8 cellular contexts compared by ENCODE assay signal in genomic region chr12:75481774-75482173, GRCh38. TPM values are rescaled to one million over a fixed set of nuclear protein-coding genes. Genes with fewer than 3 reads are reported as not detected.
DNase-seq lines count a peak whose midpoint lies in the region; ATAC-seq and TF ChIP-seq lines count a peak whose summit lies in the region.

No MANE protein-coding gene starts in this region.

- H3K4me1 Mint-ChIP-seq in HFFc6 (ENCODE audit: low read depth): peaks cover 76% of the 10 kb centered on the region

- peak overlapping the region; percentile 93 for H3K4me3 Mint-ChIP-seq in HFFc6

- peaks cover 4% of the 10 kb centered on the region for H3K4me1 ChIP-seq in mesodermal cell (ENCODE audit: control insufficient read depth, insufficient read depth, low read length, poor library complexity, severe bottlenecking)

- POLR2A ChIA-PET in AG04450 (lab: Yijun Ruan, JAX): interaction anchor here (1.8 kb wide), 1 partner anchor 91 kb away, joined by 14 read pairs; the partner anchor contains the start of gene GLIPR1L2

- peak overlapping the region; percentile 95 for H3K27ac Mint-ChIP-seq in HFFc6

- intact Hi-C loops in posterior vena cava (cut with DNase I): loop anchor here in 1 of 2 donors (10.0 kb wide), 2 partner anchors 87 to 147 kb away; partner anchors contain the start of genes CAPS2, GLIPR1L1 and GLIPR1L2

- ATAC-seq in GM18867 (IDR thresholded peaks at IDR 0.05; ENCODE audit: unreplicated experiment) (no peak), GM21423 (IDR thresholded peaks at IDR 0.05; ENCODE audit: unreplicated experiment) (no peak)

- TF ChIP-seq CTCF in AG04450 (IDR thresholded peaks at IDR 0.05; ENCODE audit: low read depth, low read length) (no peak), HFFc6 (IDR thresholded peaks at IDR 0.05) (no peak)

- no peak for DNase-seq in AG04450 (ENCODE audit: low read depth, low spot score)
- no peak for DNase-seq in HFFc6
- no peak for DNase-seq in DMS153 treated with DMSO at 0.1 percent for 48 hours (lab: John Stamatoyannopoulos, UW; ENCODE audit: unreplicated experiment)
- DNase-seq in posterior vena cava (ENCODE audit: low spot score): no peak

- no peaks in the 10 kb centered on the region for H3K27me3 ChIP-seq in AG04450 (ENCODE audit: control insufficient read depth, insufficient read depth, low read length)

- H3K36me3 Mint-ChIP-seq in HFFc6 (ENCODE audit: low read depth): peaks cover 50% of the 10 kb centered on the region

- CTCF ChIA-PET in AG04450 (lab: Charles Lee): interaction anchor here (1.2 kb wide), 1 partner anchor 90 kb away, joined by 4 read pairs; no protein-coding TSS in a partner anchor

- 86 to 100% methylated on average over 4 of the region's 4 CpGs for WGBS in mesodermal cell (ENCODE audit: insufficient coverage in 2 of 2), 2 experiments

- H3K9me3 ChIP-seq in AG04450 (ENCODE audit: control insufficient read depth, insufficient read depth, low read length): no peaks in the 10 kb centered on the region
- no peaks in the 10 kb centered on the region for H3K9me3 ChIP-seq in mesodermal cell (ENCODE audit: control insufficient read depth, low read length)

- H3K27me3 Mint-ChIP-seq in HFFc6 (ENCODE audit: insufficient read depth): no peaks in the 10 kb centered on the region; the same call in 1 of the 2 replicates

- H3K4me3 ChIP-seq in AG04450 (ENCODE audit: low read depth, low read length): peak overlapping the region; percentile 73
- H3K4me3 ChIP-seq in mesodermal cell (ENCODE audit: extremely low read depth, insufficient read depth, low read length, poor library complexity, severe bottlenecking): peak overlapping the region; percentile 21

- no peaks in the 10 kb centered on the region for H3K9me3 Mint-ChIP-seq in HFFc6

- no peak overlapping the region for H3K27ac ChIP-seq in AG04450 (ENCODE audit: low read depth, low read length)
- peak overlapping the region; percentile 44 for H3K27ac ChIP-seq in angular gyrus (ENCODE audit: low read depth, low read length)
- H3K27ac ChIP-seq in mesodermal cell (ENCODE audit: low read depth, low read length, severe bottlenecking): no peak overlapping the region

- no peaks in the 10 kb centered on the region for H3K36me3 ChIP-seq in mesodermal cell (ENCODE audit: control insufficient read depth, insufficient read depth, low read length)

RNA-seq across cellular contexts. Expression of gene GLIPR1, which starts 1.2 kb away (rescaled TPM):
- 299 and 335 TPM in 2 replicates for polyA plus RNA-seq in AG04450 (2011; rRNA removed)
- 219 and 237 TPM in 2 replicates for polyA minus RNA-seq in AG04450 (2011; rRNA and poly(A)+ RNA removed)
- total RNA-seq in HFFc6 (2021; fragmentation: NEBNext Ultra II Directional; extraction: Animal tissue kit (Norgen Biotek cat#: 25700)): 100 to 1,000 TPM; 190 to 339 (median 278) TPM
- polyA plus RNA-seq in mesodermal cell (2013, experiment 1 of 2): 9.1 TPM
- polyA plus RNA-seq in mesodermal cell (2013, experiment 2 of 2): 5.0 TPM
- 10 to 100 TPM; 57.2 to 68.0 TPM for total RNA-seq in posterior vena cava

RNA-seq across cellular contexts. Expression of gene KRR1, which starts 29.6 kb away (rescaled TPM):
- polyA plus RNA-seq in AG04450 (2011; rRNA removed): 37.8 and 64.4 TPM in 2 replicates
- polyA minus RNA-seq in AG04450 (2011; rRNA and poly(A)+ RNA removed): 16.0 and 31.3 TPM in 2 replicates
- total RNA-seq in HFFc6 (2021; fragmentation: NEBNext Ultra II Directional; extraction: Animal tissue kit (Norgen Biotek cat#: 25700)): 10 to 100 TPM; 52.4 to 64.4 (median 61.8) TPM
- polyA plus RNA-seq in mesodermal cell (2013, experiment 1 of 2): 27.6 TPM
- 41.1 TPM for polyA plus RNA-seq in mesodermal cell (2013, experiment 2 of 2)
- 10 to 100 TPM; 47.6 TPM for total RNA-seq in posterior vena cava
